In genomic region chr3:184755315-184755731, GRCh38 we compare ENCODE assay signal across 18 cellular contexts. TPM values are rescaled to one million over a fixed set of nuclear protein-coding genes. Genes with fewer than 3 reads are reported as not detected.
A peak's percentile ranks its signal among the peaks of the same experiment; 100 is the strongest.
DNase-seq lines count a peak whose midpoint lies in the region; ATAC-seq, FAIRE-seq and TF ChIP-seq lines count a peak whose summit lies in the region.
"Had no signal": no experiment of that assay in that cellular context is flagged by ENCODE, and none has a peak within 500 bp of the region (broad histone marks: within the 10 kb centered on the region; RNA-seq: fewer than 3 reads in every experiment).

No MANE protein-coding gene starts in this region.

- H3K9ac ChIP-seq in K562 (ENCODE audit: insufficient read depth in 1 of 2, low read depth in 2 of 2, low read length in 2 of 2): peak overlapping the region in 1 of 2 experiments; percentile 36; a peak in 2 of 4 replicates
- no peak overlapping the region for H3K9ac ChIP-seq in neuronal stem cell (ENCODE audit: low read depth, low read length, poor library complexity)
- H3K9ac ChIP-seq in stomach smooth muscle (ENCODE audit: low read length in 2 of 2): no peak overlapping the region

- intact Hi-C loops in Right ventricle myocardium superior (cut with DNase I): no loop called here
- intact Hi-C loops in K562 (cut with micrococcal nuclease): no loop called here
- intact Hi-C loops in breast epithelium (cut with DNase I; ENCODE audit: low total_unique reads): no loop called here

- in situ Hi-C loops in K562 (cut with MboI): no loop called here
- in situ Hi-C loops in KBM-7 (cut with MboI; ENCODE audit: low pct_unique_long_range_greater_than_20kb, low sequenced_read_pairs): loop anchor here (25.0 kb wide), 1 partner anchor 393 kb away; the partner anchor contains the start of genes CLCN2 and POLR2H

- H4K91ac ChIP-seq in neuronal stem cell (ENCODE audit: low read depth, low read length, poor library complexity): no peak overlapping the region

- no peak for DNase-seq in cardiac muscle cell (ENCODE audit: low read depth in 1 of 2, low spot score in 1 of 2)
- no peak for DNase-seq in Right ventricle myocardium superior
- no peak for DNase-seq in K562 (ENCODE audit: extremely low read depth in 1 of 4, low spot score in 3 of 4)
- DNase-seq in neuronal stem cell (ENCODE audit: low spot score): no peak
- DNase-seq in KBM-7: no peak
- no peak for DNase-seq in NCI-H510A (lab: John Stamatoyannopoulos, UW)
- DNase-seq in breast epithelium (ENCODE audit: low spot score in 2 of 2): no peak
- DNase-seq: Kasumi-1, NCI-H1694, NCI-H2081, NCI-H2171 treated with DMSO at 0.1 percent for 48 hours, OCI-M1, SHP77 had no signal

- H4K20me1 ChIP-seq in K562 (replicated peaks; ENCODE audit: control insufficient read depth, insufficient read depth, low read length): no peaks in the 10 kb centered on the region

- no peak for TF ChIP-seq RAD21 in K562 (CRISPR knock-in tag; conservative IDR thresholded peaks at IDR 0.05 in 1 of 2, IDR thresholded peaks at IDR 0.05 in 1 of 2)

- CTCF ChIA-PET in K562 (lab: Yijun Ruan, JAX; ENCODE audit: low intra/inter-chr PET ratio): no interaction called here

- peak overlapping the region; percentile 11 for H3K18ac ChIP-seq in neuronal stem cell (ENCODE audit: low read length)

- POLR2A ChIA-PET in K562 (lab: Yijun Ruan, JAX): interaction anchor here (0.6 to 1.7 kb wide), 5 partner anchors 10 to 84 kb away, joined by 3 to 5 read pairs (median 3); no protein-coding TSS in a partner anchor

- TF ChIP-seq CTCF in cardiac muscle cell (IDR thresholded peaks at IDR 0.05; ENCODE audit: low read depth, low read length) (no peak), K562 (IDR thresholded peaks at IDR 0.05 in 2 of 3, conservative IDR thresholded peaks at IDR 0.05 in 1 of 3; ENCODE audit: insufficient read depth in 2 of 3, low read depth in 1 of 3, low read length in 3 of 3) (no peak), breast epithelium (IDR thresholded peaks at IDR 0.05) (no peak)

- no peak overlapping the region for H2BK5ac ChIP-seq in neuronal stem cell (ENCODE audit: low read length)

- TF ChIP-seq EP300 in K562 (IDR thresholded peaks at IDR 0.05; ENCODE audit: low read length): no peak

- TF ChIP-seq POLR2A in K562 (conservative IDR thresholded peaks at IDR 0.05) (no peak), breast epithelium (IDR thresholded peaks at IDR 0.05) (no peak)

- no peak overlapping the region for H3K4ac ChIP-seq in neuronal stem cell (ENCODE audit: low read length)

- H2BK12ac ChIP-seq in neuronal stem cell (ENCODE audit: low read length): no peak overlapping the region

- 3% methylated on average over 8 of the region's 8 CpGs for WGBS in K562 (ENCODE audit: insufficient coverage, low coverage, missing lambda C conversion rate)
- WGBS in neuronal stem cell (ENCODE audit: extremely low coverage in 2 of 2, insufficient read length in 2 of 2, insufficient replicate concordance in 1 of 2), 2 donors: no CpG with 5 or more reads among the region's 8 CpGs

- no peak for FAIRE-seq in K562 (lab: Jason Lieb, UNC)
- FAIRE-seq: G401.6, GM19239 had no signal

- H3K4me2 ChIP-seq in K562 (ENCODE audit: insufficient read depth, low read length) (no peak overlapping the region), neuronal stem cell (ENCODE audit: insufficient read depth, low read length, poor library complexity, severe bottlenecking) (no peak overlapping the region)

- ATAC-seq in Right ventricle myocardium superior (ENCODE audit: poor library complexity) (no peak), K562 (no peak; the same call in 2 of the 3 replicates)

- BruUV-seq in K562 (replicated peaks; lab: Mats Ljungman, UMichigan): no TSS peak

- H3K4me1 ChIP-seq in cardiac muscle cell (ENCODE audit: low read depth) (peaks cover 42% of the 10 kb centered on the region), K562 (replicated peaks in 1 of 2; ENCODE audit: control insufficient read depth in 2 of 2, insufficient read depth in 2 of 2, low read length in 2 of 2) (peaks cover 4 to 14% of the 10 kb centered on the region in 2 experiments; a peak in 4 of 5 replicates), neuronal stem cell (ENCODE audit: control insufficient read depth in 2 of 2, insufficient read depth in 1 of 2, low read depth in 1 of 2, low read length in 2 of 2) (peaks cover 10 to 12% of the 10 kb centered on the region in 2 donors), stomach smooth muscle (ENCODE audit: control insufficient read depth, insufficient read depth, low read length) (peaks cover 25% of the 10 kb centered on the region), breast epithelium (no peaks in the 10 kb centered on the region)

- H3K14ac ChIP-seq in neuronal stem cell (ENCODE audit: low read length): no peak overlapping the region

- H2AFZ ChIP-seq in K562 (ENCODE audit: low read depth, low read length): no peak overlapping the region
- no peak overlapping the region for H2AFZ ChIP-seq in neuronal stem cell (ENCODE audit: low read length)

- H3K23ac ChIP-seq in neuronal stem cell (ENCODE audit: low read depth, low read length, poor library complexity): peak overlapping the region; percentile 81

- H3K27me3 ChIP-seq in cardiac muscle cell (no peaks in the 10 kb centered on the region), K562 (ENCODE audit: control insufficient read depth in 2 of 2, insufficient read depth in 2 of 2, low read length in 2 of 2) (peaks cover 0 to 4% of the 10 kb centered on the region in 2 experiments; a peak in 3 of 5 replicates), neuronal stem cell (ENCODE audit: control insufficient read depth in 3 of 3, insufficient read depth in 3 of 3, low read depth in 1 of 3, low read length in 3 of 3) (peaks cover 0 to 11% (median 0%) of the 10 kb centered on the region in 3 experiments), stomach smooth muscle (ENCODE audit: control insufficient read depth in 1 of 2, insufficient read depth in 2 of 2, low read length in 2 of 2) (no peaks in the 10 kb centered on the region), breast epithelium (no peaks in the 10 kb centered on the region)

- no peak overlapping the region for H2BK120ac ChIP-seq in neuronal stem cell (ENCODE audit: low read depth, low read length)

- no peak overlapping the region for H4K8ac ChIP-seq in neuronal stem cell (ENCODE audit: low read depth, low read length)

- no peaks in the 10 kb centered on the region for H3K79me1 ChIP-seq in neuronal stem cell (ENCODE audit: low read depth, low read length)

- H3K36me3 ChIP-seq in cardiac muscle cell (no peaks in the 10 kb centered on the region), K562 (ENCODE audit: control insufficient read depth, insufficient read depth, low read length) (no peaks in the 10 kb centered on the region), neuronal stem cell (replicated peaks in 1 of 2; ENCODE audit: control insufficient read depth in 2 of 2, insufficient read depth in 2 of 2, low read length in 2 of 2) (no peaks in the 10 kb centered on the region), stomach smooth muscle (ENCODE audit: control insufficient read depth in 2 of 2, insufficient read depth in 2 of 2, low read length in 2 of 2) (no peaks in the 10 kb centered on the region), breast epithelium (no peaks in the 10 kb centered on the region)

- H3K27ac ChIP-seq in cardiac muscle cell (peak overlapping the region; percentile 69), K562 (ENCODE audit: extremely low read depth, low read depth, low read length) (no peak overlapping the region), neuronal stem cell (replicated peaks; ENCODE audit: low read length) (no peak overlapping the region), stomach smooth muscle (ENCODE audit: low read length) (peak overlapping the region; percentile 78), breast epithelium (no peak overlapping the region)
- H3K27ac ChIP-seq: 22Rv1, C4-2B had no signal

- H3K9me1 ChIP-seq in K562 (ENCODE audit: control insufficient read depth, insufficient read depth, low read length): peaks cover 3% of the 10 kb centered on the region

- H3K9me3 ChIP-seq in cardiac muscle cell (ENCODE audit: low read depth): no peaks in the 10 kb centered on the region
- no peaks in the 10 kb centered on the region for H3K9me3 ChIP-seq in K562 (replicated peaks; ENCODE audit: control insufficient read depth, insufficient read depth, low read depth, low read length)
- H3K9me3 ChIP-seq in neuronal stem cell (replicated peaks in 1 of 2; ENCODE audit: control insufficient read depth in 2 of 2, insufficient read depth in 1 of 2, low read depth in 1 of 2, low read length in 2 of 2): no peaks in the 10 kb centered on the region
- no peaks in the 10 kb centered on the region for H3K9me3 ChIP-seq in stomach smooth muscle (ENCODE audit: control insufficient read depth in 2 of 2, low read length in 2 of 2)
- H3K9me3 ChIP-seq in breast epithelium: no peaks in the 10 kb centered on the region

- no peak overlapping the region for H2BK15ac ChIP-seq in neuronal stem cell (ENCODE audit: low read length)

- peak overlapping the region; percentile 23 for H2AK5ac ChIP-seq in neuronal stem cell (ENCODE audit: low read depth, low read length)

- H3K4me3 ChIP-seq in cardiac muscle cell (no peak overlapping the region), K562 (no peak overlapping the region), neuronal stem cell (ENCODE audit: low read length in 2 of 2) (no peak overlapping the region), stomach smooth muscle (ENCODE audit: low read length in 2 of 2) (no peak overlapping the region), breast epithelium (no peak overlapping the region)

- no peaks in the 10 kb centered on the region for H3K79me2 ChIP-seq in K562 (ENCODE audit: control insufficient read depth, insufficient read depth, low read length)

RNA-seq across cellular contexts. Expression of gene MAGEF1, which starts 43.5 kb away (rescaled TPM):
- total RNA-seq in cardiac muscle cell (200 and 255 TPM in 2 replicates), Right ventricle myocardium superior (28.5 TPM), K562 (2014; rRNA removed) (31.9 and 36.4 TPM in 2 replicates), K562 (2014; rRNA removed; fragmentation: Illumina TruSeq; extraction: Trizol) (19.8 and 22.1 TPM in 2 replicates), K562 (2015; rRNA removed; fragmentation: Illumina TruSeq; extraction: Trizol) (20.8 and 21.9 TPM in 2 replicates), K562 (2021) (24.4 and 29.0 TPM in 2 replicates), breast epithelium (10 to 100 TPM; 16.5 to 40.4 (median 38.3) TPM)
- polyA plus RNA-seq in cardiac muscle cell (236 and 249 TPM in 2 replicates), K562 (2011; rRNA removed) (13.5 and 19.5 TPM in 2 replicates), K562 (2014; fragmentation: Illumina TruSeq; extraction: Trizol) (15.8 and 23.4 TPM in 2 replicates), K562 (2014; fragmentation: Nextera tagmentation; extraction: Ambion mirVana) (1 to 10 TPM; 1.5 to 2.5 TPM), K562 (2014; rRNA removed) (39.1 and 43.4 TPM in 2 replicates)
- total RNA-seq in K562 (2011; cell fraction: chromatin; rRNA removed; ENCODE audit: low replicate concordance): 7.7 and 11.5 TPM in 2 replicates
- total RNA-seq in K562 (2011; cell fraction: nucleolus; rRNA removed): 7.8 and 9.0 TPM in 2 replicates
- total RNA-seq in K562 (2011; cell fraction: nucleoplasm; rRNA removed): 10.5 and 11.5 TPM in 2 replicates
- polyA plus RNA-seq in K562 (2011; cell fraction: cytosol; rRNA removed): 15.3 and 15.8 TPM in 2 replicates
- polyA plus RNA-seq in K562 (2011; cell fraction: nucleus; rRNA removed): 9.4 and 11.3 TPM in 2 replicates
- polyA plus RNA-seq in K562 (2012): 24.1 and 29.7 TPM in 2 replicates
- polyA minus RNA-seq in K562 (2011; rRNA and poly(A)+ RNA removed): 8.7 and 10.9 TPM in 2 replicates
- polyA minus RNA-seq in K562 (2011; cell fraction: cytosol; rRNA and poly(A)+ RNA removed): 4.7 and 7.5 TPM in 2 replicates
- 3.4 and 4.9 TPM in 2 replicates for polyA minus RNA-seq in K562 (2011; cell fraction: nucleus; rRNA and poly(A)+ RNA removed)
- polyA plus RNA-seq in neuronal stem cell (2013, experiment 1 of 2): 67.9 TPM
- polyA plus RNA-seq in neuronal stem cell (2013, experiment 2 of 2): 67.5 TPM

RNA-seq across cellular contexts. Expression of gene VPS8, which starts 56.6 kb away (rescaled TPM):
- total RNA-seq in cardiac muscle cell: 45.3 and 47.1 TPM in 2 replicates
- 41.2 and 61.5 TPM in 2 replicates for polyA plus RNA-seq in cardiac muscle cell
- total RNA-seq in Right ventricle myocardium superior: 51.5 TPM
- 103 and 328 TPM in 2 replicates for total RNA-seq in K562 (2011; cell fraction: chromatin; rRNA removed; ENCODE audit: low replicate concordance)
- 46.2 and 74.2 TPM in 2 replicates for total RNA-seq in K562 (2011; cell fraction: nucleolus; rRNA removed)
- total RNA-seq in K562 (2011; cell fraction: nucleoplasm; rRNA removed): 129 and 198 TPM in 2 replicates
- 23.6 and 25.0 TPM in 2 replicates for total RNA-seq in K562 (2014; rRNA removed)
- 35.8 and 38.9 TPM in 2 replicates for total RNA-seq in K562 (2014; rRNA removed; fragmentation: Illumina TruSeq; extraction: Trizol)
- total RNA-seq in K562 (2015; rRNA removed; fragmentation: Illumina TruSeq; extraction: Trizol): 40.0 and 41.0 TPM in 2 replicates
- total RNA-seq in K562 (2021): 30.2 and 30.8 TPM in 2 replicates
- 30.6 and 31.5 TPM in 2 replicates for polyA plus RNA-seq in K562 (2011; rRNA removed)
- 7.6 and 12.9 TPM in 2 replicates for polyA plus RNA-seq in K562 (2011; cell fraction: cytosol; rRNA removed)
- 52.3 and 82.5 TPM in 2 replicates for polyA plus RNA-seq in K562 (2011; cell fraction: nucleus; rRNA removed)
- 11.9 and 21.8 TPM in 2 replicates for polyA plus RNA-seq in K562 (2012)
- 20.2 and 23.4 TPM in 2 replicates for polyA plus RNA-seq in K562 (2014; fragmentation: Illumina TruSeq; extraction: Trizol)
- polyA plus RNA-seq in K562 (2014; fragmentation: Nextera tagmentation; extraction: Ambion mirVana): 1 to 10 TPM; 7.2 to 9.4 TPM
- polyA plus RNA-seq in K562 (2014; rRNA removed): 21.8 and 28.3 TPM in 2 replicates
- 95.2 and 122 TPM in 2 replicates for polyA minus RNA-seq in K562 (2011; rRNA and poly(A)+ RNA removed)
- polyA minus RNA-seq in K562 (2011; cell fraction: cytosol; rRNA and poly(A)+ RNA removed): 20.7 and 21.6 TPM in 2 replicates
- polyA minus RNA-seq in K562 (2011; cell fraction: nucleus; rRNA and poly(A)+ RNA removed): 103 and 159 TPM in 2 replicates
- polyA plus RNA-seq in neuronal stem cell (2013, experiment 1 of 2): 12.9 TPM
- 12.8 TPM for polyA plus RNA-seq in neuronal stem cell (2013, experiment 2 of 2)
- 10 to 100 TPM; 52.2 to 86.3 (median 61.9) TPM for total RNA-seq in breast epithelium

Comparison
In these comparisons a context has a peak if more than half of its experiments do, and no peak if none do; other contexts are left out.
1. H3K27ac ChIP-seq: peak in cardiac muscle cell (single experiment) and stomach smooth muscle (single experiment); none in K562 (single experiment), neuronal stem cell (single experiment) and breast epithelium (0 of 2).